17 cellular contexts compared by ENCODE assay signal in the genomic region with DNA sequence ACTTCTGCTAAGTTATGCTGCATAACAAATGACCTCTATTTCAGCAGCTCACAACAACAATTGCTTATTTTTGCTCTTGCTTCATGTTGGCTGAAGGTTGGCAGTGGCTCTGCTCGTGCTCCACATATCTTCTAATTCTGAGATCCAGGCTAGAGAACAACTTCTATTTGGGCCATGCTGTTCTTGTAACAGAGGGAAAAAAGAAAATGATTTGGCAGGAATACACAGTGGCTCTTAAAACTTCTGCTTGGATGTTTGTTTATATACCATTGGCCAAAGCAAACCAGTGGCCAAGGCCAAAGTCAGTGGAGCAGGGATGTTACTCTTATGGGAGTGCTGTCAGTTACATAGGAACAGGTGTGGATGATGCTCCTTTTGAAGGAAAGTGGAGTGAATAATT. TPM values are rescaled to one million over a fixed set of nuclear protein-coding genes. Genes with fewer than 3 reads are reported as not detected.
"Had no signal": no experiment of that assay in that cellular context is flagged by ENCODE, and none has a peak within 500 bp of the region (broad histone marks: within the 10 kb centered on the region; RNA-seq: fewer than 3 reads in every experiment).

No MANE protein-coding gene starts in this region.

- H3K27me3 ChIP-seq: gastroesophageal sphincter, spleen, transverse colon, uterus had no signal

- H3K27ac ChIP-seq: gastroesophageal sphincter, lower lobe of right lung, spleen, transverse colon, uterus had no signal

- H3K36me3 ChIP-seq: gastroesophageal sphincter, lower lobe of right lung, spleen, transverse colon, uterus had no signal

- H3K4me1 ChIP-seq: spleen, uterus had no signal

- ATAC-seq: esophagus mucosa; gastroesophageal sphincter; lower lobe of right lung; natural killer cell treated with Interleukin-12 subunit alpha and Interleukin-12 subunit beta and Interleukin-15 and Interleukin-18, amount 100 ng/mL, for 72 hours had no signal

- DNase-seq: activated CD4-positive, alpha-beta T cell treated with anti-CD3 and anti-CD28 coated beads, Interleukin-2, amount 50 U/mL, for 4 hours; activated naive CD4-positive, alpha-beta T cell; activated T-cell treated with anti-CD3 and anti-CD28 coated beads for 4 hours; cortex of kidney; effector CD4-positive, alpha-beta T cell; lower lobe of right lung; spleen; stimulated activated naive CD4-positive, alpha-beta T cell; SW 1271; transverse colon; uterus had no signal

- H3K4me3 ChIP-seq: gastroesophageal sphincter, lower lobe of right lung, spleen, transverse colon, uterus had no signal

- H3K9me3 ChIP-seq: gastroesophageal sphincter, lower lobe of right lung, spleen, transverse colon, uterus had no signal

RNA-seq across cellular contexts. Expression of a gene that starts 53.9 kb away (rescaled TPM):
- total RNA-seq: esophagus mucosa; gastroesophageal sphincter; lower lobe of right lung; natural killer cell treated with Interleukin-12 subunit alpha and Interleukin-12 subunit beta and Interleukin-15 and Interleukin-18, amount 100 ng/mL, for 72 hours; renal cortical epithelial cell; spleen; subcutaneous adipose tissue; T-helper 2 cell treated with Interferon-gamma antibody and Interleukin-4, amounts not matched to agents 100 ng/mL and 5 ng/mL, for 36 hours; transverse colon; uterus had no signal
- polyA plus RNA-seq: spleen had no signal
